19 cellular contexts compared by ENCODE assay signal in the genomic region with DNA sequence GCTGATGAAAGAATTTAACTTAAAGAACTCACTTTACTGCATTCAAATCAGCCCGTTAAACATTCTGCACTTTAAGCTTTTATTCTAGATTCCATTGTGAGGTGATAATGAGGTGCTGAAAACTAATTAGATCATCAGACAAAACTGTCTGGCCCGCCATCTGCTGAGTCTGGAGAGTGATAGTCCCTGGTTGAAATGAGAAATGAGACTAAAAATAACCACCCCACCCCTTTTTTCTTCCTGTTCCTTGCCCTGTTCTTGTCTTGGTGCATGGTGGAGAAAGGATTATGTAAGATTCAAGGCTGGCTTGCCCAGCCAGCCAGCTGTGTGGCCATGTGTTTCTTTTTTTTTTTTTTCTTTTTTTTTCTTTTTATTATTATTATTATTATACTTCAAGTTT.
"Had no signal": no experiment of that assay in that cellular context is flagged by ENCODE, and none has a peak within 500 bp of the region (broad histone marks: within the 10 kb centered on the region; RNA-seq: fewer than 3 reads in every experiment).

No MANE protein-coding gene starts in this region.

- H3K9me3 ChIP-seq: adrenal gland, colonic mucosa, esophagus squamous epithelium, pancreas, stomach, thoracic aorta, upper lobe of right lung had no signal

- H3K36me3 Mint-ChIP-seq: activated naive CD4-positive, alpha-beta T cell treated with anti-CD3 and anti-CD28 coated beads, Interleukin-2, amount 50 U/mL, for 24 hours; naive thymus-derived CD4-positive, alpha-beta T cell; T-cell had no signal

- H3K4me3 Mint-ChIP-seq: activated CD4-positive, alpha-beta memory T cell treated with anti-CD3 and anti-CD28 coated beads, Interleukin-2, amount 10 ng/mL, durations not matched to agents 7 days and 5 days; activated naive CD4-positive, alpha-beta T cell treated with anti-CD3 and anti-CD28 coated beads, Interleukin-2, amount 50 U/mL, for 24 hours; activated T-cell treated with anti-CD3 and anti-CD28 coated beads, Interleukin-2, amount 50 U/mL, for 24 hours; naive thymus-derived CD4-positive, alpha-beta T cell; T-cell had no signal

- H3K4me1 Mint-ChIP-seq: activated CD4-positive, alpha-beta memory T cell treated with anti-CD3 and anti-CD28 coated beads, Interleukin-2, amount 10 ng/mL, durations not matched to agents 7 days and 5 days; activated naive CD4-positive, alpha-beta T cell treated with anti-CD3 and anti-CD28 coated beads, Interleukin-2, amount 50 U/mL, for 24 hours; naive thymus-derived CD4-positive, alpha-beta T cell; T-cell had no signal

- H3K27me3 Mint-ChIP-seq: activated CD4-positive, alpha-beta memory T cell treated with anti-CD3 and anti-CD28 coated beads, Interleukin-2, amount 10 ng/mL, durations not matched to agents 7 days and 5 days; activated naive CD4-positive, alpha-beta T cell treated with anti-CD3 and anti-CD28 coated beads, Interleukin-2, amount 50 U/mL, for 24 hours; activated T-cell treated with anti-CD3 and anti-CD28 coated beads, Interleukin-2, amount 50 U/mL, for 24 hours; T-cell had no signal

- ATAC-seq: naive thymus-derived CD4-positive, alpha-beta T cell; pancreas; T-cell; upper lobe of right lung had no signal

- H3K27ac Mint-ChIP-seq: activated CD4-positive, alpha-beta memory T cell treated with anti-CD3 and anti-CD28 coated beads, Interleukin-2, amount 10 ng/mL, durations not matched to agents 7 days and 5 days; activated naive CD4-positive, alpha-beta T cell treated with anti-CD3 and anti-CD28 coated beads, Interleukin-2, amount 50 U/mL, for 24 hours; activated T-cell treated with anti-CD3 and anti-CD28 coated beads, Interleukin-2, amount 50 U/mL, for 24 hours; naive thymus-derived CD4-positive, alpha-beta T cell; T-cell had no signal

- H3K9me3 Mint-ChIP-seq: activated T-cell treated with anti-CD3 and anti-CD28 coated beads, Interleukin-2, amount 50 U/mL, for 24 hours had no signal

- DNase-seq: activated CD4-positive, alpha-beta memory T cell treated with anti-CD3 and anti-CD28 coated beads, Interleukin-2, amount 10 ng/mL, durations not matched to agents 7 days and 5 days; activated CD4-positive, alpha-beta T cell treated with anti-CD3 and anti-CD28 coated beads for 4 hours; activated effector memory CD4-positive, alpha-beta T cell treated with Interleukin-2 at 50 U/mL for 16 hours; activated T-cell treated with anti-CD3 and anti-CD28 coated beads, Interleukin-2, amount 50 U/mL, for 24 hours; adrenal gland; colonic mucosa; esophagus squamous epithelium; head of caudate nucleus; left cardiac atrium; naive thymus-derived CD4-positive, alpha-beta T cell; pancreas; stimulated activated CD4-positive, alpha-beta T cell treated with anti-CD3 and anti-CD28 coated beads, Interleukin-12 subunit alpha, Interleukin-12 subunit beta, amount 100 ng/mL, for 4 hours; stimulated activated CD4-positive, alpha-beta T cell treated with anti-CD3 and anti-CD28 coated beads, Interleukin-2, amount 100 ng/mL, for 24 hours; stomach; T-cell; upper lobe of right lung had no signal

- H3K36me3 ChIP-seq: adrenal gland, cardiac muscle cell, colonic mucosa, esophagus squamous epithelium, pancreas, stomach, thoracic aorta, upper lobe of right lung had no signal

- H3K27me3 ChIP-seq: adrenal gland, cardiac muscle cell, colonic mucosa, esophagus squamous epithelium, pancreas, stomach, upper lobe of right lung had no signal

- H3K4me1 ChIP-seq: adrenal gland, esophagus squamous epithelium, pancreas, stomach, upper lobe of right lung had no signal

- H3K4me3 ChIP-seq: adrenal gland, cardiac muscle cell, colonic mucosa, esophagus squamous epithelium, pancreas, stomach, thoracic aorta, upper lobe of right lung had no signal
